In genomic region chr12:24198936-24199644, GRCh38 we compare ENCODE assay signal across 1 cellular context.
TF ChIP-seq lines count a peak whose summit lies in the region.

No MANE protein-coding gene starts in this region.

TF ChIP-seq in GM12878, 131 proteins besides CTCF, POLR2A, EP300 and RAD21 (continued from another document):
- TF ChIP-seq, protein P1, sequence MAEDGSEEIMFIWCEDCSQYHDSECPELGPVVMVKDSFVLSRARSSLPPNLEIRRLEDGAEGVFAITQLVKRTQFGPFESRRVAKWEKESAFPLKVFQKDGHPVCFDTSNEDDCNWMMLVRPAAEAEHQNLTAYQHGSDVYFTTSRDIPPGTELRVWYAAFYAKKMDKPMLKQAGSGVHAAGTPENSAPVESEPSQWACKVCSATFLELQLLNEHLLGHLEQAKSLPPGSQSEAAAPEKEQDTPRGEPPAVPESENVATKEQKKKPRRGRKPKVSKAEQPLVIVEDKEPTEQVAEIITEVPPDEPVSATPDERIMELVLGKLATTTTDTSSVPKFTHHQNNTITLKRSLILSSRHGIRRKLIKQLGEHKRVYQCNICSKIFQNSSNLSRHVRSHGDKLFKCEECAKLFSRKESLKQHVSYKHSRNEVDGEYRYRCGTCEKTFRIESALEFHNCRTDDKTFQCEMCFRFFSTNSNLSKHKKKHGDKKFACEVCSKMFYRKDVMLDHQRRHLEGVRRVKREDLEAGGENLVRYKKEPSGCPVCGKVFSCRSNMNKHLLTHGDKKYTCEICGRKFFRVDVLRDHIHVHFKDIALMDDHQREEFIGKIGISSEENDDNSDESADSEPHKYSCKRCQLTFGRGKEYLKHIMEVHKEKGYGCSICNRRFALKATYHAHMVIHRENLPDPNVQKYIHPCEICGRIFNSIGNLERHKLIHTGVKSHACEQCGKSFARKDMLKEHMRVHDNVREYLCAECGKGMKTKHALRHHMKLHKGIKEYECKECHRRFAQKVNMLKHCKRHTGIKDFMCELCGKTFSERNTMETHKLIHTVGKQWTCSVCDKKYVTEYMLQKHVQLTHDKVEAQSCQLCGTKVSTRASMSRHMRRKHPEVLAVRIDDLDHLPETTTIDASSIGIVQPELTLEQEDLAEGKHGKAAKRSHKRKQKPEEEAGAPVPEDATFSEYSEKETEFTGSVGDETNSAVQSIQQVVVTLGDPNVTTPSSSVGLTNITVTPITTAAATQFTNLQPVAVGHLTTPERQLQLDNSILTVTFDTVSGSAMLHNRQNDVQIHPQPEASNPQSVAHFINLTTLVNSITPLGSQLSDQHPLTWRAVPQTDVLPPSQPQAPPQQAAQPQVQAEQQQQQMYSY (CRISPR knock-in tag; IDR thresholded peaks at IDR 0.05), result no peak
- TF ChIP-seq CHD1 (IDR thresholded peaks at IDR 0.05; ENCODE audit: low read depth, low read length), result no peak
- TF ChIP-seq ATF2 (IDR thresholded peaks at IDR 0.05; ENCODE audit: low read length), result 0 out of 2 replicates have a peak, but pooled peaks have one; percentile 9
- no peak for TF ChIP-seq SRF (IDR thresholded peaks at IDR 0.05; ENCODE audit: low read depth in 2 of 2, low read length in 2 of 2)
TF ChIP-seq in GM12878: peak in this region for 15.
